Comparison of ENCODE assay signal across 6 cellular contexts in the genomic region with DNA sequence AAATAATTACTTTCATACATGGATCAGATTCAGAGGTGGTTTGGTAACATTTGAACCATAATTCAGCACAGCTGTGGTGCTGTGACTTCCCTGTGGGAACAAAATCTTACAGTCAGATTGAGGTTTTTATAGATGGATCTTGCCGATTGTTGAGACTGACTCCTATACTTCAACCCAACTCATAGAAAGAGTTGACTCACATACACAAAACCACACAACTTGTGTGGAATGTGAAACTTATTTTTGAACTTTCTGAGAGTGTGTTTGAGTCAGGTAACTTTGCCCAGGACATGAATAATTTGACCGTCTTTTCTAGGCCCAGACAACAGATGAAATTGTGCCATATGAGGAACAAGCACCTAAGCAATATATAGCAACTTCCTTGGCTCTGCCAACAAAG.
"Had no signal": no experiment of that assay in that cellular context is flagged by ENCODE, and none has a peak within 500 bp of the region (broad histone marks: within the 10 kb centered on the region; RNA-seq: fewer than 3 reads in every experiment).

No MANE protein-coding gene starts in this region.

- H3K4me1 Mint-ChIP-seq: IgD-negative memory B cell had no signal

- H3K27me3 Mint-ChIP-seq: IgD-negative memory B cell had no signal

- H3K9me3 Mint-ChIP-seq: IgD-negative memory B cell had no signal

- H3K27ac ChIP-seq: HL-60 had no signal

- H3K36me3 Mint-ChIP-seq: IgD-negative memory B cell had no signal

- H3K27ac Mint-ChIP-seq: IgD-negative memory B cell had no signal

- H3K4me3 Mint-ChIP-seq: IgD-negative memory B cell had no signal

- H3K4me3 ChIP-seq: K562 had no signal

- DNase-seq: IMR-90, KBM-7 had no signal

- ATAC-seq: HepG2, K562 had no signal
